13 cellular contexts compared by ENCODE assay signal in the genomic region with DNA sequence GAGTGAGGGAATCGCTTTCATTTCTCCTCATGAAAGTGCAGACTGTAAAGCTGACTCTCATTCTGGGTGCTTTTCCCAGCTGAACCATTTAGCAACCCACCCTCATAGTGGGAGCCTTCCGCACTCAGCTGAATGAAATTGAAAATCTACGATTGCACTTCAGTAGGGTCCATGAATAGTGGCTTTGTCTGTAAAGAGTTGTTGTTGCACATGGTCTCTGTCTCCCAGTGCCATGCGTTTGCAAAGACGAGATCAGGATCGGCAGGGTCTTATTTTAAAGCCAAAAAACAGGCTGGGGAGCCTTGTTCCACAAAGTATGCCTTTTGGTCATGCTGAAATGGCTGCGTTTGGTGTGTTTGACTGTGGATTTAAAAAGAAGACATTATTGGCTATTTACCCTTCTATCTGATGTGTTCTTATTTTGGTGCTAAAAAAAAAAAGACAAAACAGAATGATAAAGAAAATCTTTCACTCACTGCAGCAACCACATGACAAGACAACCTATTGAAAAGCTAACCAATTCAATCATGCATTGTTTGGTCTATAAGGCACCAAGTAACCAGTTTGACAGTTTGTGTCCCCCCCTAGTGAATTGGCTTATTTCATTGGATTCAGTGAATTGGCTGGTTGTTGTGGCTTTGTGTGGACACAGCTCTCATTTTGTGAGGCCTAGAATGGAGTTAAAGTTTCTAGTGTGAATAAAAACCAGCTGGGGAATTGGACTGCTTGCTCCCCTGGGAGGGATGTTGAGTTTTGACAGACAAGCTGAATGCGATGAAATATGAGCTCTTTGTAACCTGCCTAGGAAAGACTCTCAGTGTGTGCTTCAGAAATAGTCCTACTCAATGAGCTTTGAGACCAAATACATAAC.
DNase-seq lines count a peak whose midpoint lies in the region; ATAC-seq, FAIRE-seq and TF ChIP-seq lines count a peak whose summit lies in the region.
"Had no signal": no experiment of that assay in that cellular context is flagged by ENCODE, and none has a peak within 500 bp of the region (broad histone marks: within the 10 kb centered on the region; RNA-seq: fewer than 3 reads in every experiment).

No MANE protein-coding gene starts in this region.

- no peaks in the 10 kb centered on the region for H3K27me3 Mint-ChIP-seq in activated T-cell treated with anti-CD3 and anti-CD28 coated beads, Interleukin-2, amount 50 U/mL, for 72 hours (ENCODE audit: low read depth)
- no peaks in the 10 kb centered on the region for H3K27me3 Mint-ChIP-seq in activated T-helper 1 cell treated with anti-CD3 and anti-CD28 coated beads, Interleukin-12 subunit alpha, Interleukin-12 subunit beta, Interleukin-2, Interleukin-4 antibody, amounts not matched to agents 30 ng/mL and 10 ng/mL and 1 ng/mL, durations not matched to agents 14 hours and 24 hours and 36 hours (ENCODE audit: insufficient read depth)

- no peak for TF ChIP-seq RAD21 in K562 (CRISPR knock-in tag; conservative IDR thresholded peaks at IDR 0.05 in 1 of 2, IDR thresholded peaks at IDR 0.05 in 1 of 2)

- peak overlapping the region; percentile 54 for H3K27ac Mint-ChIP-seq in activated T-cell treated with anti-CD3 and anti-CD28 coated beads, Interleukin-2, amount 50 U/mL, for 72 hours
- no peak overlapping the region for H3K27ac Mint-ChIP-seq in activated T-helper 1 cell treated with anti-CD3 and anti-CD28 coated beads, Interleukin-12 subunit alpha, Interleukin-12 subunit beta, Interleukin-2, Interleukin-4 antibody, amounts not matched to agents 30 ng/mL and 10 ng/mL and 1 ng/mL, durations not matched to agents 14 hours and 24 hours and 36 hours

- TF ChIP-seq POLR2A in K562 (conservative IDR thresholded peaks at IDR 0.05), result no peak
- TF ChIP-seq POLR2A in transverse colon (IDR thresholded peaks at IDR 0.05), result no peak

- no peak overlapping the region for H3K4me2 ChIP-seq in K562 (ENCODE audit: insufficient read depth, low read length)

- peaks cover 0 to 28% of the 10 kb centered on the region in 2 experiments; a peak in 3 of 5 replicates for H3K4me1 ChIP-seq in K562 (replicated peaks in 1 of 2; ENCODE audit: control insufficient read depth in 2 of 2, insufficient read depth in 2 of 2, low read length in 2 of 2)
- peaks cover 11% of the 10 kb centered on the region for H3K4me1 ChIP-seq in iPS-20b (ENCODE audit: insufficient read depth, low read length)
- peaks cover 23 to 50% (median 38%) of the 10 kb centered on the region in 4 donors for H3K4me1 ChIP-seq in transverse colon

- no peak overlapping the region for H3K9ac ChIP-seq in K562 (ENCODE audit: insufficient read depth in 1 of 2, low read depth in 2 of 2, low read length in 2 of 2)
- H3K9ac ChIP-seq in iPS-20b (ENCODE audit: low read depth, low read length), result 0 out of 2 replicates have a peak overlapping the region, but pooled peaks have one; percentile 13

- H3K9me3 ChIP-seq in K562 (replicated peaks; ENCODE audit: control insufficient read depth, insufficient read depth, low read depth, low read length), result no peaks in the 10 kb centered on the region
- H3K9me3 ChIP-seq in iPS-20b (ENCODE audit: insufficient read depth, low read depth, low read length), result no peaks in the 10 kb centered on the region
- no peaks in the 10 kb centered on the region for H3K9me3 ChIP-seq in transverse colon

- POLR2A ChIA-PET in K562 (lab: Yijun Ruan, JAX), result interaction anchor here (1.1 to 1.7 kb wide), 6 partner anchors 11 to 32 kb away, joined by 3 to 7 read pairs (median 5); no protein-coding TSS in a partner anchor

- peaks cover 69% of the 10 kb centered on the region for H3K79me2 ChIP-seq in K562 (ENCODE audit: control insufficient read depth, insufficient read depth, low read length)

- peaks cover 31% of the 10 kb centered on the region for H3K4me1 Mint-ChIP-seq in activated T-cell treated with anti-CD3 and anti-CD28 coated beads, Interleukin-2, amount 50 U/mL, for 72 hours (ENCODE audit: low read depth)
- peaks cover 44% of the 10 kb centered on the region for H3K4me1 Mint-ChIP-seq in activated T-helper 1 cell treated with anti-CD3 and anti-CD28 coated beads, Interleukin-12 subunit alpha, Interleukin-12 subunit beta, Interleukin-2, Interleukin-4 antibody, amounts not matched to agents 30 ng/mL and 10 ng/mL and 1 ng/mL, durations not matched to agents 14 hours and 24 hours and 36 hours (ENCODE audit: low read depth)

- no peak for TF ChIP-seq CTCF in K562 (IDR thresholded peaks at IDR 0.05 in 2 of 3, conservative IDR thresholded peaks at IDR 0.05 in 1 of 3; ENCODE audit: insufficient read depth in 2 of 3, low read depth in 1 of 3, low read length in 3 of 3)
- no peak for TF ChIP-seq CTCF in transverse colon (IDR thresholded peaks at IDR 0.05)
- TF ChIP-seq CTCF in GM10266 (IDR thresholded peaks at IDR 0.05; ENCODE audit: control insufficient read depth, insufficient read depth, low read depth, missing control alignments), result no peak

- no peak overlapping the region for H3K27ac ChIP-seq in K562 (ENCODE audit: extremely low read depth, low read depth, low read length)
- H3K27ac ChIP-seq in iPS-20b (ENCODE audit: low read length), result no peak overlapping the region
- peak overlapping the region; percentile 65 to 79 (median 74) for H3K27ac ChIP-seq in transverse colon

- in situ Hi-C loops in K562 (cut with MboI), result no loop called here
- in situ Hi-C loops in transverse colon (cut with MboI; ENCODE audit: low pct_ligation_motif_present in 1 of 4, low pct_unique_long_range_greater_than_20kb in 1 of 4, low sequenced_read_pairs in 3 of 4), result no loop called here

- WGBS in K562 (ENCODE audit: insufficient coverage, low coverage, missing lambda C conversion rate), result 81% methylated on average over 8 of the region's 8 CpGs
- 85 to 89% methylated on average over 5 to 8 of the region's 8 CpGs for WGBS in transverse colon (ENCODE audit: low coverage in 1 of 2), 2 donors

- no peaks in the 10 kb centered on the region for H3K9me3 Mint-ChIP-seq in activated T-cell treated with anti-CD3 and anti-CD28 coated beads, Interleukin-2, amount 50 U/mL, for 72 hours
- H3K9me3 Mint-ChIP-seq in activated T-helper 1 cell treated with anti-CD3 and anti-CD28 coated beads, Interleukin-12 subunit alpha, Interleukin-12 subunit beta, Interleukin-2, Interleukin-4 antibody, amounts not matched to agents 30 ng/mL and 10 ng/mL and 1 ng/mL, durations not matched to agents 14 hours and 24 hours and 36 hours, result no peaks in the 10 kb centered on the region

- H3K4me3 Mint-ChIP-seq in activated T-cell treated with anti-CD3 and anti-CD28 coated beads, Interleukin-2, amount 50 U/mL, for 72 hours, result no peak overlapping the region
- H3K4me3 Mint-ChIP-seq in activated T-helper 1 cell treated with anti-CD3 and anti-CD28 coated beads, Interleukin-12 subunit alpha, Interleukin-12 subunit beta, Interleukin-2, Interleukin-4 antibody, amounts not matched to agents 30 ng/mL and 10 ng/mL and 1 ng/mL, durations not matched to agents 14 hours and 24 hours and 36 hours, result no peak overlapping the region

- ATAC-seq in activated T-cell treated with anti-CD3 and anti-CD28 coated beads, Interleukin-2, amount 50 U/mL, for 72 hours (replicated peaks in 1 of 2), result no peak
- peak; percentile 33; the same call in 1 of the 3 replicates for ATAC-seq in K562

- no peaks in the 10 kb centered on the region for H3K27me3 ChIP-seq in K562 (ENCODE audit: control insufficient read depth in 2 of 2, insufficient read depth in 2 of 2, low read length in 2 of 2)
- H3K27me3 ChIP-seq in iPS-20b (ENCODE audit: insufficient read depth, low read length), result no peaks in the 10 kb centered on the region
- no peaks in the 10 kb centered on the region for H3K27me3 ChIP-seq in transverse colon

- H3K4me3 ChIP-seq in K562 (no peak overlapping the region), iPS-20b (ENCODE audit: low read length) (no peak overlapping the region), transverse colon (no peak overlapping the region)

- intact Hi-C loops in K562 (cut with micrococcal nuclease) (loop anchor here (5.0 kb wide), 1 partner anchor 64 kb away; a partner anchor contains a TSS), transverse colon (cut with DNase I; ENCODE audit: low total_unique reads) (no loop called here)
- intact Hi-C loops in activated T-helper 1 cell treated with anti-CD3 and anti-CD28 coated beads, Interleukin-12 subunit alpha, Interleukin-12 subunit beta, Interleukin-2, Interleukin-4 antibody, amounts not matched to agents 30 ng/mL and 10 ng/mL and 1 ng/mL, durations not matched to agents 14 hours and 24 hours and 36 hours (cut with micrococcal nuclease), result no loop called here

- no peaks in the 10 kb centered on the region; the same call in none of the 2 replicates for H4K20me1 ChIP-seq in K562 (replicated peaks; ENCODE audit: control insufficient read depth, insufficient read depth, low read length)

- DNase-seq in activated T-cell treated with anti-CD3 and anti-CD28 coated beads, Interleukin-2, amount 50 U/mL, for 72 hours, result no peak
- DNase-seq in activated T-cell treated with anti-CD3 and anti-CD28 coated beads, Interleukin-2, amount 50 U/mL, for 1 hour, result no peak
- no peak for DNase-seq in K562 (ENCODE audit: extremely low read depth in 1 of 4, low spot score in 3 of 4)
- no peak for DNase-seq in transverse colon
- DNase-seq in GM10266 (ENCODE audit: extremely low spot score), result no peak
- DNase-seq in NCI-H2196 treated with DMSO at 0.1 percent for 48 hours (lab: John Stamatoyannopoulos, UW; ENCODE audit: unreplicated experiment), result no peak
- DNase-seq in activated T-helper 1 cell treated with anti-CD3 and anti-CD28 coated beads, Interleukin-12 subunit alpha, Interleukin-12 subunit beta, Interleukin-2, Interleukin-4 antibody, amounts not matched to agents 30 ng/mL and 10 ng/mL and 1 ng/mL, durations not matched to agents 14 hours and 24 hours and 36 hours (ENCODE audit: low spot score), result no peak
- DNase-seq: activated effector memory CD4-positive, alpha-beta T cell treated with Interleukin-2 at 50 U/mL for 16 hours; mesenchymal stem cell; NCI-H2029 treated with DMSO at 0.1 percent for 48 hours; stimulated activated CD4-positive, alpha-beta T cell treated with anti-CD3 and anti-CD28 coated beads, Interleukin-2, amount 100 ng/mL, for 24 hours had no signal

- peak; percentile 72 for FAIRE-seq in K562 (lab: Jason Lieb, UNC)
- FAIRE-seq: endometrium had no signal

- no TSS peak for BruUV-seq in K562 (replicated peaks; lab: Mats Ljungman, UMichigan)

- CTCF ChIA-PET in K562 (lab: Yijun Ruan, JAX; ENCODE audit: low intra/inter-chr PET ratio), result no interaction called here

- TF ChIP-seq EP300 in K562 (IDR thresholded peaks at IDR 0.05; ENCODE audit: low read length) (no peak), transverse colon (IDR thresholded peaks at IDR 0.05; ENCODE audit: low read depth) (no peak)

- H3K9me1 ChIP-seq in K562 (ENCODE audit: control insufficient read depth, insufficient read depth, low read length), result no peaks in the 10 kb centered on the region

- peaks cover 0 to 3% of the 10 kb centered on the region in 2 donors for H3K36me3 Mint-ChIP-seq in activated T-cell treated with anti-CD3 and anti-CD28 coated beads, Interleukin-2, amount 50 U/mL, for 72 hours (ENCODE audit: insufficient read depth in 2 of 2)
- peaks cover 15% of the 10 kb centered on the region for H3K36me3 Mint-ChIP-seq in activated T-helper 1 cell treated with anti-CD3 and anti-CD28 coated beads, Interleukin-12 subunit alpha, Interleukin-12 subunit beta, Interleukin-2, Interleukin-4 antibody, amounts not matched to agents 30 ng/mL and 10 ng/mL and 1 ng/mL, durations not matched to agents 14 hours and 24 hours and 36 hours (ENCODE audit: low read depth)

- H2AFZ ChIP-seq in K562 (ENCODE audit: low read depth, low read length), result no peak overlapping the region

- H3K36me3 ChIP-seq in K562 (ENCODE audit: control insufficient read depth, insufficient read depth, low read length) (peaks cover 26% of the 10 kb centered on the region), iPS-20b (ENCODE audit: insufficient read depth, low read depth, low read length) (peaks cover 25% of the 10 kb centered on the region), transverse colon (no peaks in the 10 kb centered on the region)

Comparison
In these comparisons a context has a peak if more than half of its experiments do, and no peak if none do; other contexts are left out.
1. H3K27ac ChIP-seq: peak in transverse colon (4 of 4); none in K562 (single experiment) and iPS-20b (single experiment).